Comparison of ENCODE assay signal across 1 cellular context in the genomic region with DNA sequence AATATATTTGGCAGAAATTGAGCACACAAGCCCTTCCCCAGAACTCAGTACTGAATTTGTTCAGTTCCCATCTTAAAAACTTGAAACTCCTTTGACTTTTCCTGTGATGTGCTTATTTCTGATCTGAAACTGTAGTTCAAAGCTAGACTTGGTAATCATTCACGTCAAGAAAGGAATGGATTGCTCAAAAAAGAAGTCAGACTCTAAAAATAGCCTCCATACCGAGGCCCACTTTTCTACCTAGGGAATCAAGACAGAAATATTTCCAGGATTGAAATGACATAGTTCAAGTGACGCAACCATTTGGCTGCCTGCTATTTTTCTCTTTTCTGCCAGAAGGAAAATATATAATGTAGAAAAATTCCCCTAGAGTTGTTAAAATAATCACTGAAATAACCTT.
TF ChIP-seq lines count a peak whose summit lies in the region.

No MANE protein-coding gene starts in this region.

TF ChIP-seq in GM23338, 12 proteins besides CTCF, POLR2A, EP300 and RAD21 (continued from another document):
- TF ChIP-seq, protein P1, sequence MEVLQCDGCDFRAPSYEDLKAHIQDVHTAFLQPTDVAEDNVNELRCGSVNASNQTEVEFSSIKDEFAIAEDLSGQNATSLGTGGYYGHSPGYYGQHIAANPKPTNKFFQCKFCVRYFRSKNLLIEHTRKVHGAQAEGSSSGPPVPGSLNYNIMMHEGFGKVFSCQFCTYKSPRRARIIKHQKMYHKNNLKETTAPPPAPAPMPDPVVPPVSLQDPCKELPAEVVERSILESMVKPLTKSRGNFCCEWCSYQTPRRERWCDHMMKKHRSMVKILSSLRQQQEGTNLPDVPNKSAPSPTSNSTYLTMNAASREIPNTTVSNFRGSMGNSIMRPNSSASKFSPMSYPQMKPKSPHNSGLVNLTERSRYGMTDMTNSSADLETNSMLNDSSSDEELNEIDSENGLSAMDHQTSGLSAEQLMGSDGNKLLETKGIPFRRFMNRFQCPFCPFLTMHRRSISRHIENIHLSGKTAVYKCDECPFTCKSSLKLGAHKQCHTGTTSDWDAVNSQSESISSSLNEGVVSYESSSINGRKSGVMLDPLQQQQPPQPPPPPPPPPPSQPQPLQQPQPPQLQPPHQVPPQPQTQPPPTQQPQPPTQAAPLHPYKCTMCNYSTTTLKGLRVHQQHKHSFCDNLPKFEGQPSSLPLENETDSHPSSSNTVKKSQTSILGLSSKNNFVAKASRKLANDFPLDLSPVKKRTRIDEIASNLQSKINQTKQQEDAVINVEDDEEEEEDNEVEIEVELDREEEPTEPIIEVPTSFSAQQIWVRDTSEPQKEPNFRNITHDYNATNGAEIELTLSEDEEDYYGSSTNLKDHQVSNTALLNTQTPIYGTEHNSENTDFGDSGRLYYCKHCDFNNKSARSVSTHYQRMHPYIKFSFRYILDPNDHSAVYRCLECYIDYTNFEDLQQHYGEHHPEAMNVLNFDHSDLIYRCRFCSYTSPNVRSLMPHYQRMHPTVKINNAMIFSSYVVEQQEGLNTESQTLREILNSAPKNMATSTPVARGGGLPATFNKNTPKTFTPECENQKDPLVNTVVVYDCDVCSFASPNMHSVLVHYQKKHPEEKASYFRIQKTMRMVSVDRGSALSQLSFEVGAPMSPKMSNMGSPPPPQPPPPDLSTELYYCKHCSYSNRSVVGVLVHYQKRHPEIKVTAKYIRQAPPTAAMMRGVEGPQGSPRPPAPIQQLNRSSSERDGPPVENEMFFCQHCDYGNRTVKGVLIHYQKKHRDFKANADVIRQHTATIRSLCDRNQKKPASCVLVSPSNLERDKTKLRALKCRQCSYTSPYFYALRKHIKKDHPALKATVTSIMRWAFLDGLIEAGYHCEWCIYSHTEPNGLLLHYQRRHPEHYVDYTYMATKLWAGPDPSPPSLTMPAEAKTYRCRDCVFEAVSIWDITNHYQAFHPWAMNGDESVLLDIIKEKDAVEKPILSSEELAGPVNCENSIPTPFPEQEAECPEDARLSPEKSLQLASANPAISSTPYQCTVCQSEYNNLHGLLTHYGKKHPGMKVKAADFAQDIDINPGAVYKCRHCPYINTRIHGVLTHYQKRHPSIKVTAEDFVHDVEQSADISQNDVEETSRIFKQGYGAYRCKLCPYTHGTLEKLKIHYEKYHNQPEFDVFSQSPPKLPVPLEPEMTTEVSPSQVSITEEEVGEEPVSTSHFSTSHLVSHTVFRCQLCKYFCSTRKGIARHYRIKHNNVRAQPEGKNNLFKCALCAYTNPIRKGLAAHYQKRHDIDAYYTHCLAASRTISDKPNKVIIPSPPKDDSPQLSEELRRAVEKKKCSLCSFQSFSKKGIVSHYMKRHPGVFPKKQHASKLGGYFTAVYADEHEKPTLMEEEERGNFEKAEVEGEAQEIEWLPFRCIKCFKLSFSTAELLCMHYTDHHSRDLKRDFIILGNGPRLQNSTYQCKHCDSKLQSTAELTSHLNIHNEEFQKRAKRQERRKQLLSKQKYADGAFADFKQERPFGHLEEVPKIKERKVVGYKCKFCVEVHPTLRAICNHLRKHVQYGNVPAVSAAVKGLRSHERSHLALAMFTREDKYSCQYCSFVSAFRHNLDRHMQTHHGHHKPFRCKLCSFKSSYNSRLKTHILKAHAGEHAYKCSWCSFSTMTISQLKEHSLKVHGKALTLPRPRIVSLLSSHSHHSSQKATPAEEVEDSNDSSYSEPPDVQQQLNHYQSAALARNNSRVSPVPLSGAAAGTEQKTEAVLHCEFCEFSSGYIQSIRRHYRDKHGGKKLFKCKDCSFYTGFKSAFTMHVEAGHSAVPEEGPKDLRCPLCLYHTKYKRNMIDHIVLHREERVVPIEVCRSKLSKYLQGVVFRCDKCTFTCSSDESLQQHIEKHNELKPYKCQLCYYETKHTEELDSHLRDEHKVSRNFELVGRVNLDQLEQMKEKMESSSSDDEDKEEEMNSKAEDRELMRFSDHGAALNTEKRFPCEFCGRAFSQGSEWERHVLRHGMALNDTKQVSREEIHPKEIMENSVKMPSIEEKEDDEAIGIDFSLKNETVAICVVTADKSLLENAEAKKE (CRISPR knock-in tag; IDR thresholded peaks at IDR 0.05), result no peak
- TF ChIP-seq NANOG (IDR thresholded peaks at IDR 0.05; ENCODE audit: borderline replicate concordance) (no peak), CREB1 (CRISPR knock-in tag; IDR thresholded peaks at IDR 0.05; ENCODE audit: low read depth) (no peak), EZH2 (IDR thresholded peaks at IDR 0.05; ENCODE audit: low read depth, unreplicated experiment) (no peak), ZNF331 (CRISPR knock-in tag; IDR thresholded peaks at IDR 0.05; ENCODE audit: low read depth) (no peak), EZH2phosphoT487 (IDR thresholded peaks at IDR 0.05; ENCODE audit: unreplicated experiment) (no peak), ZNF114 (CRISPR knock-in tag; IDR thresholded peaks at IDR 0.05) (no peak), POLR2AphosphoS5 (IDR thresholded peaks at IDR 0.05; ENCODE audit: low read depth) (no peak)
- TF ChIP-seq, protein P2, sequence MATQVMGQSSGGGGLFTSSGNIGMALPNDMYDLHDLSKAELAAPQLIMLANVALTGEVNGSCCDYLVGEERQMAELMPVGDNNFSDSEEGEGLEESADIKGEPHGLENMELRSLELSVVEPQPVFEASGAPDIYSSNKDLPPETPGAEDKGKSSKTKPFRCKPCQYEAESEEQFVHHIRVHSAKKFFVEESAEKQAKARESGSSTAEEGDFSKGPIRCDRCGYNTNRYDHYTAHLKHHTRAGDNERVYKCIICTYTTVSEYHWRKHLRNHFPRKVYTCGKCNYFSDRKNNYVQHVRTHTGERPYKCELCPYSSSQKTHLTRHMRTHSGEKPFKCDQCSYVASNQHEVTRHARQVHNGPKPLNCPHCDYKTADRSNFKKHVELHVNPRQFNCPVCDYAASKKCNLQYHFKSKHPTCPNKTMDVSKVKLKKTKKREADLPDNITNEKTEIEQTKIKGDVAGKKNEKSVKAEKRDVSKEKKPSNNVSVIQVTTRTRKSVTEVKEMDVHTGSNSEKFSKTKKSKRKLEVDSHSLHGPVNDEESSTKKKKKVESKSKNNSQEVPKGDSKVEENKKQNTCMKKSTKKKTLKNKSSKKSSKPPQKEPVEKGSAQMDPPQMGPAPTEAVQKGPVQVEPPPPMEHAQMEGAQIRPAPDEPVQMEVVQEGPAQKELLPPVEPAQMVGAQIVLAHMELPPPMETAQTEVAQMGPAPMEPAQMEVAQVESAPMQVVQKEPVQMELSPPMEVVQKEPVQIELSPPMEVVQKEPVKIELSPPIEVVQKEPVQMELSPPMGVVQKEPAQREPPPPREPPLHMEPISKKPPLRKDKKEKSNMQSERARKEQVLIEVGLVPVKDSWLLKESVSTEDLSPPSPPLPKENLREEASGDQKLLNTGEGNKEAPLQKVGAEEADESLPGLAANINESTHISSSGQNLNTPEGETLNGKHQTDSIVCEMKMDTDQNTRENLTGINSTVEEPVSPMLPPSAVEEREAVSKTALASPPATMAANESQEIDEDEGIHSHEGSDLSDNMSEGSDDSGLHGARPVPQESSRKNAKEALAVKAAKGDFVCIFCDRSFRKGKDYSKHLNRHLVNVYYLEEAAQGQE (IDR thresholded peaks at IDR 0.05; ENCODE audit: unreplicated experiment), result no peak
- TF ChIP-seq, protein P3, sequence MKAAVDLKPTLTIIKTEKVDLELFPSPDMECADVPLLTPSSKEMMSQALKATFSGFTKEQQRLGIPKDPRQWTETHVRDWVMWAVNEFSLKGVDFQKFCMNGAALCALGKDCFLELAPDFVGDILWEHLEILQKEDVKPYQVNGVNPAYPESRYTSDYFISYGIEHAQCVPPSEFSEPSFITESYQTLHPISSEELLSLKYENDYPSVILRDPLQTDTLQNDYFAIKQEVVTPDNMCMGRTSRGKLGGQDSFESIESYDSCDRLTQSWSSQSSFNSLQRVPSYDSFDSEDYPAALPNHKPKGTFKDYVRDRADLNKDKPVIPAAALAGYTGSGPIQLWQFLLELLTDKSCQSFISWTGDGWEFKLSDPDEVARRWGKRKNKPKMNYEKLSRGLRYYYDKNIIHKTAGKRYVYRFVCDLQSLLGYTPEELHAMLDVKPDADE (IDR thresholded peaks at IDR 0.05), result no peak
